Comparison of ENCODE assay signal across 14 cellular contexts in the genomic region with DNA sequence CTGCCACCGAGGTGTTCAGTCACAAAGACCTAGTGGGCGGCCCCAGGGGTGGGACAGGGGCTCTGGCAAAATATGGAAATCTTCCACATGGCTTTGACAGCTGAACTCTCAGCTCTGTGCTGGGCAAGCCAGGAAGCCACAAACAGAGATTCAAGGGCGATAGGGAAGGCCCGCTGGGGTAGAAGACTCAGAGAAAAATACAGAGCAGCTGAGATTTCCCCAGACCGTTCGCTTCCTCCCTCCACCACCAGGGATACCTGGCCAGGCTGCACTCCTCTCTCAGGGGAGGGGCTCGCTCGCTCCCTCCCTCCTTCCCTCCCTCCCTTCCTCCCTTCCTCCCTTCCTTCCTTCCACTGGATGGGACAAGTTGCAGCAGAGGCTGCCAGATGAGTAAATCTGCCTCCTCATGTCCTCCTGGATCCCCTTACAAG.
DNase-seq lines count a peak whose midpoint lies in the region; ATAC-seq, FAIRE-seq and TF ChIP-seq lines count a peak whose summit lies in the region.
"Had no signal": no experiment of that assay in that cellular context is flagged by ENCODE, and none has a peak within 500 bp of the region (broad histone marks: within the 10 kb centered on the region; RNA-seq: fewer than 3 reads in every experiment).

No MANE protein-coding gene starts in this region.

- ATAC-seq in HG03378 (IDR thresholded peaks at IDR 0.05; ENCODE audit: unreplicated experiment) (no peak), GM21360 (IDR thresholded peaks at IDR 0.05; ENCODE audit: unreplicated experiment) (no peak)
- ATAC-seq: Panc1 had no signal

- H3K27ac ChIP-seq in esophagus squamous epithelium: no peak overlapping the region

- POLR2A ChIA-PET in HEK293T (lab: Yijun Ruan, JAX): interaction anchor here (0.6 kb wide), 1 partner anchor 14 kb away, joined by 3 read pairs; no protein-coding TSS in a partner anchor

- TF ChIP-seq CTCF in GM12873 (IDR thresholded peaks at IDR 0.05; ENCODE audit: insufficient read depth, low read depth, low read length, missing control alignments): peak; percentile 44
- peak; percentile 46 for TF ChIP-seq CTCF in bronchial epithelial cell (IDR thresholded peaks at IDR 0.05; ENCODE audit: insufficient read depth, low read length, severe bottlenecking)
- no peak for TF ChIP-seq CTCF in esophagus squamous epithelium (IDR thresholded peaks at IDR 0.05)

- H3K4me3 ChIP-seq in bronchial epithelial cell (ENCODE audit: low read depth, low read length): no peak overlapping the region
- no peak overlapping the region for H3K4me3 ChIP-seq in esophagus squamous epithelium

- intact Hi-C loops in esophagus squamous epithelium (cut with DNase I): no loop called here

- H3K36me3 ChIP-seq in bronchial epithelial cell (ENCODE audit: control insufficient read depth, insufficient read depth, low read length) (no peaks in the 10 kb centered on the region), esophagus squamous epithelium (no peaks in the 10 kb centered on the region)

- H3K4me1 ChIP-seq in esophagus squamous epithelium: peaks cover 0 to 20% (median 4%) of the 10 kb centered on the region in 3 donors

- WGBS in esophagus squamous epithelium, 2 donors: 50 to 57% methylated on average over 7 to 8 of the region's 8 CpGs

- CTCF ChIA-PET in HEK293T (lab: Yijun Ruan, JAX): no interaction called here

- H3K9me3 ChIP-seq in esophagus squamous epithelium: no peaks in the 10 kb centered on the region

- peak; percentile 28 for DNase-seq in HEK293T (ENCODE audit: extremely low spot score)
- DNase-seq in bronchial epithelial cell (ENCODE audit: low read depth): peak; percentile 73
- DNase-seq in mesenteric fat pad (ENCODE audit: low spot score): peak; percentile 73
- no peak for DNase-seq in esophagus squamous epithelium (lab: John Stamatoyannopoulos, UW)
- no peak for DNase-seq in NCI-H510A treated with DMSO at 0.1 percent for 48 hours (lab: John Stamatoyannopoulos, UW)
- DNase-seq: activated CD4-positive, alpha-beta T cell treated with anti-CD3 and anti-CD28 coated beads for 1 hour; activated naive CD8-positive, alpha-beta T cell treated with anti-CD3 and anti-CD28 coated beads, Interleukin-2, amount 10 ng/mL, durations not matched to agents 7 days and 5 days; cerebellar nuclear complex; DMS53; NCI-H146 had no signal

- no peaks in the 10 kb centered on the region for H3K27me3 ChIP-seq in bronchial epithelial cell (ENCODE audit: control insufficient read depth, insufficient read depth, low read length)
- H3K27me3 ChIP-seq in esophagus squamous epithelium: peaks cover 0 to 5% (median 0%) of the 10 kb centered on the region in 4 donors

- no peak for FAIRE-seq in bronchial epithelial cell (lab: Jason Lieb, UNC)

- no peak for TF ChIP-seq POLR2A in esophagus squamous epithelium (IDR thresholded peaks at IDR 0.05)

TF ChIP-seq in HEK293T, 16 proteins besides CTCF, POLR2A, EP300 and RAD21:
- TF ChIP-seq TARDBP (IDR thresholded peaks at IDR 0.05) (no peak), CTBP1 (IDR thresholded peaks at IDR 0.05; ENCODE audit: borderline replicate concordance) (no peak), ARNT (IDR thresholded peaks at IDR 0.05) (no peak), ELF4 (IDR thresholded peaks at IDR 0.05) (no peak), SP1 (IDR thresholded peaks at IDR 0.05) (no peak), HDGF (IDR thresholded peaks at IDR 0.05; ENCODE audit: borderline replicate concordance) (no peak), ZNF384 (IDR thresholded peaks at IDR 0.05) (no peak)

Comparison
In these comparisons a context has a peak if more than half of its experiments do, and no peak if none do; other contexts are left out.
1. CTCF ChIP-seq: peak in GM12873 (single experiment) and bronchial epithelial cell (single experiment); none in esophagus squamous epithelium (0 of 6).
2. DNase-seq: peak in HEK293T (single experiment), bronchial epithelial cell (single experiment) and mesenteric fat pad (single experiment); none in esophagus squamous epithelium (single experiment) and NCI-H510A treated with DMSO at 0.1 percent for 48 hours (single experiment).